1 cellular context compared by ENCODE assay signal in genomic region chr6:31952140-31952805, GRCh38.
TF ChIP-seq lines count a peak whose summit lies in the region.

No MANE protein-coding gene starts in this region.

TF ChIP-seq in HepG2, 621 proteins besides CTCF, POLR2A, EP300 and RAD21 (continued from another document and continues in another):
- TF ChIP-seq, protein P1, sequence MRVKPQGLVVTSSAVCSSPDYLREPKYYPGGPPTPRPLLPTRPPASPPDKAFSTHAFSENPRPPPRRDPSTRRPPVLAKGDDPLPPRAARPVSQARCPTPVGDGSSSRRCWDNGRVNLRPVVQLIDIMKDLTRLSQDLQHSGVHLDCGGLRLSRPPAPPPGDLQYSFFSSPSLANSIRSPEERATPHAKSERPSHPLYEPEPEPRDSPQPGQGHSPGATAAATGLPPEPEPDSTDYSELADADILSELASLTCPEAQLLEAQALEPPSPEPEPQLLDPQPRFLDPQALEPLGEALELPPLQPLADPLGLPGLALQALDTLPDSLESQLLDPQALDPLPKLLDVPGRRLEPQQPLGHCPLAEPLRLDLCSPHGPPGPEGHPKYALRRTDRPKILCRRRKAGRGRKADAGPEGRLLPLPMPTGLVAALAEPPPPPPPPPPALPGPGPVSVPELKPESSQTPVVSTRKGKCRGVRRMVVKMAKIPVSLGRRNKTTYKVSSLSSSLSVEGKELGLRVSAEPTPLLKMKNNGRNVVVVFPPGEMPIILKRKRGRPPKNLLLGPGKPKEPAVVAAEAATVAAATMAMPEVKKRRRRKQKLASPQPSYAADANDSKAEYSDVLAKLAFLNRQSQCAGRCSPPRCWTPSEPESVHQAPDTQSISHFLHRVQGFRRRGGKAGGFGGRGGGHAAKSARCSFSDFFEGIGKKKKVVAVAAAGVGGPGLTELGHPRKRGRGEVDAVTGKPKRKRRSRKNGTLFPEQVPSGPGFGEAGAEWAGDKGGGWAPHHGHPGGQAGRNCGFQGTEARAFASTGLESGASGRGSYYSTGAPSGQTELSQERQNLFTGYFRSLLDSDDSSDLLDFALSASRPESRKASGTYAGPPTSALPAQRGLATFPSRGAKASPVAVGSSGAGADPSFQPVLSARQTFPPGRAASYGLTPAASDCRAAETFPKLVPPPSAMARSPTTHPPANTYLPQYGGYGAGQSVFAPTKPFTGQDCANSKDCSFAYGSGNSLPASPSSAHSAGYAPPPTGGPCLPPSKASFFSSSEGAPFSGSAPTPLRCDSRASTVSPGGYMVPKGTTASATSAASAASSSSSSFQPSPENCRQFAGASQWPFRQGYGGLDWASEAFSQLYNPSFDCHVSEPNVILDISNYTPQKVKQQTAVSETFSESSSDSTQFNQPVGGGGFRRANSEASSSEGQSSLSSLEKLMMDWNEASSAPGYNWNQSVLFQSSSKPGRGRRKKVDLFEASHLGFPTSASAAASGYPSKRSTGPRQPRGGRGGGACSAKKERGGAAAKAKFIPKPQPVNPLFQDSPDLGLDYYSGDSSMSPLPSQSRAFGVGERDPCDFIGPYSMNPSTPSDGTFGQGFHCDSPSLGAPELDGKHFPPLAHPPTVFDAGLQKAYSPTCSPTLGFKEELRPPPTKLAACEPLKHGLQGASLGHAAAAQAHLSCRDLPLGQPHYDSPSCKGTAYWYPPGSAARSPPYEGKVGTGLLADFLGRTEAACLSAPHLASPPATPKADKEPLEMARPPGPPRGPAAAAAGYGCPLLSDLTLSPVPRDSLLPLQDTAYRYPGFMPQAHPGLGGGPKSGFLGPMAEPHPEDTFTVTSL (CRISPR knock-in tag; IDR thresholded peaks at IDR 0.05; ENCODE audit: borderline replicate concordance), result no peak
- TF ChIP-seq, protein P2, sequence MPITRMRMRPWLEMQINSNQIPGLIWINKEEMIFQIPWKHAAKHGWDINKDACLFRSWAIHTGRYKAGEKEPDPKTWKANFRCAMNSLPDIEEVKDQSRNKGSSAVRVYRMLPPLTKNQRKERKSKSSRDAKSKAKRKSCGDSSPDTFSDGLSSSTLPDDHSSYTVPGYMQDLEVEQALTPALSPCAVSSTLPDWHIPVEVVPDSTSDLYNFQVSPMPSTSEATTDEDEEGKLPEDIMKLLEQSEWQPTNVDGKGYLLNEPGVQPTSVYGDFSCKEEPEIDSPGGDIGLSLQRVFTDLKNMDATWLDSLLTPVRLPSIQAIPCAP (CRISPR knock-in tag; IDR thresholded peaks at IDR 0.05; ENCODE audit: low read depth), result no peak
- TF ChIP-seq FOSL2 (CRISPR knock-in tag; IDR thresholded peaks at IDR 0.05) (peak; percentile 43), KLF16 (CRISPR knock-in tag; IDR thresholded peaks at IDR 0.05) (0 out of 4 replicates have a peak, but pooled peaks of 1 of the 2 experiments have one; percentile 29), FOXJ3 (CRISPR knock-in tag; IDR thresholded peaks at IDR 0.05; ENCODE audit: borderline replicate concordance) (no peak), BCLAF1 (IDR thresholded peaks at IDR 0.05) (no peak), ELF3 (CRISPR knock-in tag; IDR thresholded peaks at IDR 0.05) (peak; percentile 37; the same call in 1 of the 2 replicates), TBP (CRISPR knock-in tag; IDR thresholded peaks at IDR 0.05) (no peak), ZNF362 (CRISPR knock-in tag; IDR thresholded peaks at IDR 0.05; ENCODE audit: borderline replicate concordance) (no peak), FOXA1 (IDR thresholded peaks at IDR 0.05) (no peak), FOXA1 (CRISPR knock-in tag; IDR thresholded peaks at IDR 0.05) (no peak), ZNF619 (CRISPR knock-in tag; IDR thresholded peaks at IDR 0.05) (0 out of 2 replicates have a peak, but pooled peaks have one; percentile 36), MTA1 (CRISPR knock-in tag; IDR thresholded peaks at IDR 0.05; ENCODE audit: borderline replicate concordance) (no peak), ZFP91 (CRISPR knock-in tag; IDR thresholded peaks at IDR 0.05; ENCODE audit: borderline replicate concordance) (peak; percentile 58; the same call in 1 of the 2 replicates), CSRNP2 (CRISPR knock-in tag; conservative IDR thresholded peaks at IDR 0.05; ENCODE audit: low read depth) (no peak), REL (CRISPR knock-in tag; conservative IDR thresholded peaks at IDR 0.05) (no peak), DNMT1 (CRISPR knock-in tag; IDR thresholded peaks at IDR 0.05) (no peak), IRX3 (CRISPR knock-in tag; IDR thresholded peaks at IDR 0.05; ENCODE audit: borderline replicate concordance, low read depth) (no peak), CEBPG (CRISPR knock-in tag; IDR thresholded peaks at IDR 0.05) (no peak), ZNF614 (CRISPR knock-in tag; IDR thresholded peaks at IDR 0.05; ENCODE audit: borderline replicate concordance) (no peak), ZNF503 (CRISPR knock-in tag; IDR thresholded peaks at IDR 0.05) (no peak), PRMT3 (CRISPR knock-in tag; IDR thresholded peaks at IDR 0.05; ENCODE audit: borderline replicate concordance, low read depth) (no peak), SUZ12 (IDR thresholded peaks at IDR 0.05; ENCODE audit: low read depth, low read length) (no peak), GABPA (IDR thresholded peaks at IDR 0.05; ENCODE audit: low read depth, low read length) (no peak), GABPA (CRISPR knock-in tag; IDR thresholded peaks at IDR 0.05; ENCODE audit: low read depth) (no peak), ZFP62 (CRISPR knock-in tag; IDR thresholded peaks at IDR 0.05) (no peak), ZNF225 (CRISPR knock-in tag; IDR thresholded peaks at IDR 0.05) (no peak), RFXAP (CRISPR knock-in tag; IDR thresholded peaks at IDR 0.05; ENCODE audit: borderline replicate concordance) (no peak), HNRNPLL (IDR thresholded peaks at IDR 0.05; ENCODE audit: low read depth, low read length, poor library complexity, severe bottlenecking) (no peak), ZFP90 (CRISPR knock-in tag; IDR thresholded peaks at IDR 0.05; ENCODE audit: borderline replicate concordance) (no peak), PATZ1 (CRISPR knock-in tag; IDR thresholded peaks at IDR 0.05) (peak; percentile 70), ZNF441 (CRISPR knock-in tag; IDR thresholded peaks at IDR 0.05; ENCODE audit: borderline replicate concordance) (no peak), ZBTB39 (CRISPR knock-in tag; IDR thresholded peaks at IDR 0.05) (no peak), ARNT (IDR thresholded peaks at IDR 0.05) (no peak), PHF21A (CRISPR knock-in tag; IDR thresholded peaks at IDR 0.05) (no peak), ZNF24 (IDR thresholded peaks at IDR 0.05) (no peak)
- TF ChIP-seq, protein P3, sequence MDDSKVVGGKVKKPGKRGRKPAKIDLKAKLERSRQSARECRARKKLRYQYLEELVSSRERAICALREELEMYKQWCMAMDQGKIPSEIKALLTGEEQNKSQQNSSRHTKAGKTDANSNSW (CRISPR knock-in tag; IDR thresholded peaks at IDR 0.05; ENCODE audit: borderline replicate concordance), result no peak
